Comparison of ENCODE assay signal across 8 cellular contexts in the genomic region with DNA sequence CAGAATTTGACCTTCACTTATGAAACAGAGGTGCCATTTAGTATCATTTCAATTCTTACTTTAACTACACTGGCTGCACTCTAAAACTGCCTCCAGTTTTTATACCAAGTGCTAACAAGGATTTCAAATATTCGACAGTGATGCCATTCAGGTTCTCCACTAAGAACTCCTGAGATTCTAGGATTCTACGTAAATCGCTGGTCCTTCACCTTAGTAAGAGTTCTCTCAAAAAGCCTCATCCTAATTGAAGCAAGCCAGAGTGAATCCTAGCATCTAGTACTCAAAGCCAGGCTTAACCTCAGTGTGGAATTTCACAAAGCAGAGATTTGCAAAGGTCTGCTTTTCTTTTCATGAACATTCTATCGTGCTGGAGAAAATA. TPM values are rescaled to one million over a fixed set of nuclear protein-coding genes. Genes with fewer than 3 reads are reported as not detected.
DNase-seq lines count a peak whose midpoint lies in the region; ATAC-seq and TF ChIP-seq lines count a peak whose summit lies in the region.

No MANE protein-coding gene starts in this region.

- H3K4me3 ChIP-seq in adipocyte (ENCODE audit: low read length), result peak overlapping the region; percentile 97
- H3K4me3 ChIP-seq in left lung, result peak overlapping the region; percentile 88
- H3K4me3 ChIP-seq in suprapubic skin, result peak overlapping the region; percentile 99

- H3K9ac ChIP-seq in adipocyte (ENCODE audit: low read length), result peak overlapping the region; percentile 99

- peak overlapping the region; percentile 20 for H3K27ac Mint-ChIP-seq in T-helper 1 cell treated with Interleukin-12 subunit alpha and Interleukin-12 subunit beta and Interleukin-4 antibody, amounts not matched to agents 30 μg/mL and 1 μg/mL, for 36 hours

- WGBS in suprapubic skin, result 22% methylated on average over 4 of the region's 4 CpGs

- no peak for TF ChIP-seq POLR2A in suprapubic skin (IDR thresholded peaks at IDR 0.05)

- no peak for ATAC-seq in left lung

- H3K4me1 ChIP-seq in adipocyte (ENCODE audit: control insufficient read depth, insufficient read depth, low read length) (peaks cover 54% of the 10 kb centered on the region), left lung (peaks cover 56 to 72% of the 10 kb centered on the region in 2 donors), suprapubic skin (peaks cover 71% of the 10 kb centered on the region)

- no peaks in the 10 kb centered on the region for H3K9me3 Mint-ChIP-seq in T-helper 1 cell treated with Interleukin-12 subunit alpha and Interleukin-12 subunit beta and Interleukin-4 antibody, amounts not matched to agents 30 μg/mL and 1 μg/mL, for 36 hours

- peaks cover 59% of the 10 kb centered on the region for H3K36me3 Mint-ChIP-seq in T-helper 1 cell treated with Interleukin-12 subunit alpha and Interleukin-12 subunit beta and Interleukin-4 antibody, amounts not matched to agents 30 μg/mL and 1 μg/mL, for 36 hours (ENCODE audit: low read depth)

- DNase-seq in T-helper 1 cell (no peak), adipocyte (ENCODE audit: low read depth) (no peak), left lung (no peak), suprapubic skin (ENCODE audit: low spot score in 2 of 2) (no peak), NCI-H1105 treated with DMSO at 0.1 percent for 48 hours (lab: John Stamatoyannopoulos, UW) (no peak), NCI-H1694 treated with DMSO at 0.1 percent for 48 hours (lab: John Stamatoyannopoulos, UW) (no peak)
- DNase-seq in stimulated activated CD4-positive, alpha-beta T cell treated with anti-CD3 and anti-CD28 coated beads, Interleukin-1b, Interleukin-23, amount 100 ng/mL, for 48 hours, result no peak

- intact Hi-C loops in left lung (cut with DNase I), result no loop called here

- H3K36me3 ChIP-seq in adipocyte (ENCODE audit: control insufficient read depth, insufficient read depth, low read length, severe bottlenecking), result peaks cover 71% of the 10 kb centered on the region
- peaks cover 11 to 70% of the 10 kb centered on the region in 2 donors for H3K36me3 ChIP-seq in left lung
- H3K36me3 ChIP-seq in suprapubic skin, result peaks cover 70% of the 10 kb centered on the region

- H3K27me3 ChIP-seq in adipocyte (replicated peaks; ENCODE audit: control insufficient read depth, insufficient read depth, low read length) (no peaks in the 10 kb centered on the region), left lung (no peaks in the 10 kb centered on the region), suprapubic skin (no peaks in the 10 kb centered on the region)

- H3K27ac ChIP-seq in left lung (peak overlapping the region; percentile 3 to 98), suprapubic skin (peak overlapping the region; percentile 40)

- no peaks in the 10 kb centered on the region for H3K9me3 ChIP-seq in adipocyte (ENCODE audit: control insufficient read depth, low read length)
- H3K9me3 ChIP-seq in left lung, result no peaks in the 10 kb centered on the region
- no peaks in the 10 kb centered on the region for H3K9me3 ChIP-seq in suprapubic skin

- H3K27me3 Mint-ChIP-seq in T-helper 1 cell treated with Interleukin-12 subunit alpha and Interleukin-12 subunit beta and Interleukin-4 antibody, amounts not matched to agents 30 μg/mL and 1 μg/mL, for 36 hours (ENCODE audit: low read depth), result no peaks in the 10 kb centered on the region

- TF ChIP-seq EP300 in suprapubic skin (IDR thresholded peaks at IDR 0.05), result no peak

- TF ChIP-seq CTCF in left lung (IDR thresholded peaks at IDR 0.05) (no peak), suprapubic skin (IDR thresholded peaks at IDR 0.05) (no peak)

- H3K4me1 Mint-ChIP-seq in T-helper 1 cell treated with Interleukin-12 subunit alpha and Interleukin-12 subunit beta and Interleukin-4 antibody, amounts not matched to agents 30 μg/mL and 1 μg/mL, for 36 hours (ENCODE audit: low read depth), result peaks cover 59% of the 10 kb centered on the region

- H3K4me3 Mint-ChIP-seq in T-helper 1 cell treated with Interleukin-12 subunit alpha and Interleukin-12 subunit beta and Interleukin-4 antibody, amounts not matched to agents 30 μg/mL and 1 μg/mL, for 36 hours, result peak overlapping the region; percentile 88

RNA-seq across cellular contexts. Expression of a gene that starts 3.5 kb away (rescaled TPM):
- total RNA-seq in left lung (100 to 1,000 TPM; 209 to 270 TPM), suprapubic skin (1,000 to 10,000 TPM in 1 of 4 donors, 100 to 1,000 TPM in 3; 632 to 1,386 (median 819) TPM)
